Comparison of ENCODE assay signal across 22 cellular contexts in genomic region chr5:176736271-176736965, GRCh38.
DNase-seq lines count a peak whose midpoint lies in the region; ATAC-seq, FAIRE-seq and TF ChIP-seq lines count a peak whose summit lies in the region.
"Had no signal": no experiment of that assay in that cellular context is flagged by ENCODE, and none has a peak within 500 bp of the region (broad histone marks: within the 10 kb centered on the region; RNA-seq: fewer than 3 reads in every experiment).

No MANE protein-coding gene starts in this region.

- in situ Hi-C loops in HepG2 (cut with HindIII; ENCODE audit: extremely low pct_ligation_motif_present, low pct_unique_long_range_greater_than_20kb) (no loop called here), transverse colon (cut with MboI; ENCODE audit: low pct_ligation_motif_present in 1 of 4, low pct_unique_long_range_greater_than_20kb in 1 of 4, low sequenced_read_pairs in 3 of 4) (no loop called here)

- TF ChIP-seq POLR2A in HepG2 (IDR thresholded peaks at IDR 0.05; ENCODE audit: insufficient read depth in 1 of 2, low read depth in 2 of 2, low read length in 2 of 2) (no peak), transverse colon (IDR thresholded peaks at IDR 0.05) (no peak)

- no peak overlapping the region for H3K4me2 ChIP-seq in HepG2 (ENCODE audit: low read depth, low read length)
- H3K4me2 ChIP-seq: BLaER1 had no signal

- TF ChIP-seq RAD21 in HepG2 (CRISPR knock-in tag; IDR thresholded peaks at IDR 0.05) = no peak

- no peak overlapping the region for H2AFZ ChIP-seq in HepG2 (ENCODE audit: low read length)

- no peak for TF ChIP-seq EP300 in HepG2 (IDR thresholded peaks at IDR 0.05; ENCODE audit: low read depth in 2 of 2, low read length in 2 of 2)
- no peak for TF ChIP-seq EP300 in HepG2 (CRISPR knock-in tag; IDR thresholded peaks at IDR 0.05; ENCODE audit: borderline replicate concordance)
- TF ChIP-seq EP300 in transverse colon (IDR thresholded peaks at IDR 0.05; ENCODE audit: low read depth) = no peak

- H3K4me1 ChIP-seq in HepG2 (ENCODE audit: insufficient read depth, low read length) (no peaks in the 10 kb centered on the region), transverse colon (no peaks in the 10 kb centered on the region)
- H3K4me1 ChIP-seq: ascending aorta, gastrocnemius medialis, lower lobe of right lung, upper lobe of left lung had no signal

- no peaks in the 10 kb centered on the region for H3K9me3 ChIP-seq in HepG2 (ENCODE audit: low read length)
- H3K9me3 ChIP-seq in transverse colon = no peaks in the 10 kb centered on the region
- H3K9me3 ChIP-seq: ascending aorta, BLaER1, gastrocnemius medialis, lower lobe of right lung, upper lobe of left lung had no signal

- H3K27ac ChIP-seq in HepG2 (ENCODE audit: extremely low read length, insufficient read depth, low read length) (no peak overlapping the region), transverse colon (no peak overlapping the region)
- H3K27ac ChIP-seq: ascending aorta, BLaER1, epithelial cell of prostate, gastrocnemius medialis, lower lobe of right lung, RWPE1, upper lobe of left lung had no signal

- 16% methylated on average over 10 of the region's 10 CpGs for WGBS in HepG2 (ENCODE audit: low lambda C conversion rate)
- WGBS in transverse colon (ENCODE audit: low coverage in 1 of 2), 2 donors = 60% methylated on average over 8 of the region's 10 CpGs; no CpG with 5 or more reads in 1 of the 2 donors

- peak; percentile 12 for DNase-seq in activated CD4-positive, CD25-positive, alpha-beta regulatory T cell treated with anti-CD3 and anti-CD28 coated beads, Interleukin-2, amount 50 U/mL, for 72 hours
- DNase-seq in cerebellar cortex (ENCODE audit: low spot score) (peak; percentile 55), HepG2 (ENCODE audit: low spot score) (no peak), transverse colon (peak; percentile 1), germinal center (ENCODE audit: low spot score) (no peak), Kasumi-1 (lab: John Stamatoyannopoulos, UW) (no peak)
- DNase-seq: activated naive CD4-positive, alpha-beta T cell; cortex of kidney; gastrocnemius medialis; lower lobe of right lung; naive thymus-derived CD4-positive, alpha-beta T cell; NCI-H1417 treated with DMSO at 0.1 percent for 48 hours; NK-92 treated with Interleukin-12 subunit alpha and Interleukin-12 subunit beta, amount 100 ng/mL, for 24 hours had no signal

- no peaks in the 10 kb centered on the region for H4K20me1 ChIP-seq in HepG2 (ENCODE audit: insufficient read depth, low read length)

- BruUV-seq in HepG2 (replicated peaks; lab: Mats Ljungman, UMichigan) = no TSS peak

- POLR2A ChIA-PET in HepG2 (lab: Yijun Ruan, JAX) = no interaction called here

- H3K36me3 ChIP-seq in HepG2 (replicated peaks in 1 of 2; ENCODE audit: control insufficient read depth in 1 of 2, insufficient read depth in 2 of 2, low read length in 2 of 2) = no peaks in the 10 kb centered on the region
- no peaks in the 10 kb centered on the region for H3K36me3 ChIP-seq in transverse colon
- H3K36me3 ChIP-seq: ascending aorta, BLaER1, gastrocnemius medialis, lower lobe of right lung, upper lobe of left lung had no signal

- no peak for ATAC-seq in activated CD4-positive, CD25-positive, alpha-beta regulatory T cell treated with anti-CD3 and anti-CD28 coated beads, Interleukin-2, amount 50 U/mL, for 24 hours
- ATAC-seq in HepG2 (no peak), GM19328 (IDR thresholded peaks at IDR 0.05; ENCODE audit: unreplicated experiment) (no peak)
- ATAC-seq: gastrocnemius medialis; HCT116; lower lobe of right lung; naive thymus-derived CD4-positive, alpha-beta T cell; stimulated activated memory B cell treated with anti-CD40 and anti-IgM and Interleukin-4, amounts not matched to agents 10 μg/mL and 1 μg/mL and 100 μg/mL, for 72 hours had no signal

- TF ChIP-seq CTCF in HepG2 (CRISPR knock-in tag; IDR thresholded peaks at IDR 0.05) (no peak), transverse colon (IDR thresholded peaks at IDR 0.05) (no peak)

- H3K9ac ChIP-seq in HepG2 (ENCODE audit: insufficient read depth, low read depth, low read length) = no peak overlapping the region
- H3K9ac ChIP-seq: BLaER1 had no signal

- H3K4me3 ChIP-seq in HepG2 (replicated peaks in 1 of 3; ENCODE audit: insufficient read depth in 1 of 3, low read depth in 2 of 3, low read length in 3 of 3) (no peak overlapping the region), transverse colon (no peak overlapping the region)
- H3K4me3 ChIP-seq: ascending aorta, BLaER1, gastrocnemius medialis, lower lobe of right lung, upper lobe of left lung had no signal

- H3K27me3 ChIP-seq in HepG2 (ENCODE audit: control insufficient read depth in 1 of 2, insufficient read depth in 2 of 2, low read length in 2 of 2) (peaks cover 6 to 89% of the 10 kb centered on the region in 2 experiments), transverse colon (peaks cover 64% of the 10 kb centered on the region)

- intact Hi-C loops in HepG2 (cut with micrococcal nuclease; ENCODE audit: unreplicated experiment) = no loop called here
- intact Hi-C loops in transverse colon (cut with DNase I; ENCODE audit: low total_unique reads) = no loop called here

- FAIRE-seq in HepG2 (lab: Jason Lieb, UNC) = no peak

- no peaks in the 10 kb centered on the region for H3K79me2 ChIP-seq in HepG2 (ENCODE audit: insufficient read depth, low read length)

- CTCF ChIA-PET in HepG2 (lab: Yijun Ruan, JAX; ENCODE audit: low intra/inter-chr PET ratio, low total read pairs) = no interaction called here

TF ChIP-seq in HepG2, 621 proteins besides CTCF, POLR2A, EP300 and RAD21:
- TF ChIP-seq WIZ (CRISPR knock-in tag; IDR thresholded peaks at IDR 0.05) (no peak), PRDM15 (CRISPR knock-in tag; IDR thresholded peaks at IDR 0.05) (peak; percentile 72; the same call in 1 of the 2 replicates)

Comparison
In these comparisons a context has a peak if more than half of its experiments do, and no peak if none do; other contexts are left out.
1. DNase-seq: peak in activated CD4-positive, CD25-positive, alpha-beta regulatory T cell treated with anti-CD3 and anti-CD28 coated beads, Interleukin-2, amount 50 U/mL, for 72 hours (single experiment), cerebellar cortex (single experiment) and transverse colon (single experiment); none in HepG2 (single experiment), germinal center (single experiment) and Kasumi-1 (0 of 2).